ENCODE assay signal across 15 cellular contexts in the genomic region with DNA sequence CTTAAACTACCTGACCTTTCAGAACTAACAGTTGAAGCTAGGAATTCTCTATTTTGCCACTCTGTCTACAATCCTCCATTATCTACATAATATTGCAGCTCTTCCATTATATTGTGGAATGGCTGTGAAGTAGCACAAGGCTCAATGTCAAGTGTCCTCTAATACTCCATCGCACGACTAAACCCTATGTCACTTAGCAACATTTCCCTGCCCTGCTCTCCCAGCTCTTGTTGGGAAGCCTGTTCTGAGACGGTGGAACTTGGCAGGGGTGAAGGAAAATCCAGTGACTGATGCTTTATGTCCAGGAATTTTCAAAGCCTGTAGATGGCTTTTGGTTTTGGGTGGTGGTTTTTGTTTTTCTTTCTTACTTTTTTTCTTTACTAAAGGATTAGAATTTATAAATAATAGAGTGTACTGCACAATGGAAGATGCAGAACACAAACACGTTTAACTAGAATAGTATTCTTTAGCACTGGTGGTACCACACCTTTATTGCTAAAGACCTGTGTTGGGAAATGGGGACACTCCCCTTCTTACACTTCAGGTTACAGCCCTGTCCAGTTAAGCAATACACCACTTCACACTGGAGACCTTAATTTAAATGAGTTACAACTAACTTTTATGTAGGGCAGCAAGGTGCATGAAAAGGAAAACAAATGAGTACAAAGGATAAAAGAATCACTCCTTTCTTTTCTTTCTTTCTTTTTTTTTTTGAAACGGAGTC.
"Had no signal": no experiment of that assay in that cellular context is flagged by ENCODE, and none has a peak within 500 bp of the region (broad histone marks: within the 10 kb centered on the region; RNA-seq: fewer than 3 reads in every experiment).

No MANE protein-coding gene starts in this region.

- H3K4me3 Mint-ChIP-seq: activated CD8-positive, alpha-beta T cell treated with anti-CD3 and anti-CD28 coated beads, Interleukin-2, amount 10 ng/mL, durations not matched to agents 7 days and 5 days; activated naive CD4-positive, alpha-beta T cell treated with anti-CD3 and anti-CD28 coated beads, Interleukin-2, amount 50 U/mL, for 24 hours; activated T-helper 1 cell treated with anti-CD3 and anti-CD28 coated beads, Interleukin-12 subunit alpha, Interleukin-12 subunit beta, Interleukin-2, Interleukin-4 antibody, amounts not matched to agents 30 ng/mL and 10 ng/mL and 1 ng/mL, durations not matched to agents 14 hours and 24 hours and 36 hours; T-helper 1 cell treated with Interleukin-12 subunit alpha and Interleukin-12 subunit beta and Interleukin-4 antibody, amounts not matched to agents 30 μg/mL and 1 μg/mL, for 36 hours; WTC11 had no signal

- H3K27ac ChIP-seq: body of pancreas, ovary, tibial nerve had no signal

- ATAC-seq: activated CD8-positive, alpha-beta T cell treated with anti-CD3 and anti-CD28 coated beads, Interleukin-2, amount 10 ng/mL, durations not matched to agents 7 days and 5 days; body of pancreas; SK-N-SH treated with all-trans-retinoic acid at 6 μM for 48 hours; WTC11 had no signal

- DNase-seq: activated CD4-positive, alpha-beta T cell treated with anti-CD3 and anti-CD28 coated beads for 48 hours; activated CD8-positive, alpha-beta memory T cell treated with anti-CD3 and anti-CD28 coated beads, Interleukin-2, amount 50 U/mL, for 48 hours; activated CD8-positive, alpha-beta T cell treated with anti-CD3 and anti-CD28 coated beads, Interleukin-2, amount 10 ng/mL, durations not matched to agents 7 days and 5 days; body of pancreas; effector memory CD4-positive, alpha-beta T cell; hypothalamus; mesenchymal stem cell; ovary; retina had no signal

- H3K4me1 Mint-ChIP-seq: activated naive CD4-positive, alpha-beta T cell treated with anti-CD3 and anti-CD28 coated beads, Interleukin-2, amount 50 U/mL, for 24 hours; WTC11 had no signal

- H3K4me1 ChIP-seq: body of pancreas, tibial nerve had no signal

- H3K27me3 Mint-ChIP-seq: activated naive CD4-positive, alpha-beta T cell treated with anti-CD3 and anti-CD28 coated beads, Interleukin-2, amount 50 U/mL, for 24 hours had no signal

- H3K36me3 ChIP-seq: ovary had no signal

- H3K36me3 Mint-ChIP-seq: activated naive CD4-positive, alpha-beta T cell treated with anti-CD3 and anti-CD28 coated beads, Interleukin-2, amount 50 U/mL, for 24 hours; WTC11 had no signal

- H3K4me3 ChIP-seq: body of pancreas, ovary, tibial nerve had no signal

- H3K9me3 ChIP-seq: body of pancreas, ovary, tibial nerve had no signal

- H3K27me3 ChIP-seq: body of pancreas, ovary, tibial nerve had no signal

- H3K9me3 Mint-ChIP-seq: activated naive CD4-positive, alpha-beta T cell treated with anti-CD3 and anti-CD28 coated beads, Interleukin-2, amount 50 U/mL, for 24 hours; activated T-helper 1 cell treated with anti-CD3 and anti-CD28 coated beads, Interleukin-12 subunit alpha, Interleukin-12 subunit beta, Interleukin-2, Interleukin-4 antibody, amounts not matched to agents 30 ng/mL and 10 ng/mL and 1 ng/mL, durations not matched to agents 14 hours and 24 hours and 36 hours; T-helper 1 cell treated with Interleukin-12 subunit alpha and Interleukin-12 subunit beta and Interleukin-4 antibody, amounts not matched to agents 30 μg/mL and 1 μg/mL, for 36 hours; WTC11 had no signal

- H3K27ac Mint-ChIP-seq: activated CD8-positive, alpha-beta T cell treated with anti-CD3 and anti-CD28 coated beads, Interleukin-2, amount 10 ng/mL, durations not matched to agents 7 days and 5 days; activated naive CD4-positive, alpha-beta T cell treated with anti-CD3 and anti-CD28 coated beads, Interleukin-2, amount 50 U/mL, for 24 hours; activated T-helper 1 cell treated with anti-CD3 and anti-CD28 coated beads, Interleukin-12 subunit alpha, Interleukin-12 subunit beta, Interleukin-2, Interleukin-4 antibody, amounts not matched to agents 30 ng/mL and 10 ng/mL and 1 ng/mL, durations not matched to agents 14 hours and 24 hours and 36 hours; T-helper 1 cell treated with Interleukin-12 subunit alpha and Interleukin-12 subunit beta and Interleukin-4 antibody, amounts not matched to agents 30 μg/mL and 1 μg/mL, for 36 hours; WTC11 had no signal
